Comparison of ENCODE assay signal across 3 cellular contexts in the genomic region with DNA sequence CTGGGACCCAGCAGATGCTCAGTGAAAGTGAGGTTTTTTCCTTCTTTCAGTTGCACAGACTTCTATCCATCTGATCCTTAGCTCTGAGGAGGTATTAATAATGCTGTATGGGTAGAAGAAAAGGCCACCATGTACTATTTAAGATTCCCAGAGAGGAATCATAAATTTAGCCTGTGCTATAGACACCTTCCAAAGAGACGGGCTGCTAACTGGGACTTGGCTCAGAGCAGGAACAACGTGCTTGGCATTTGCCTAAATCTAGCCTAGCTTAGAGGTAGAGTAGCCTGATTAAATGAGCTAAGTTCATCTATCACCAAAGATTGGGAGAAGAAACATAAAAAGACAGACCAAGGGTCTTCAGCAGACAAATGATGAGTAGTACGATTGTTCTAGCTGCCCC.
"Had no signal": no experiment of that assay in that cellular context is flagged by ENCODE, and none has a peak within 500 bp of the region (broad histone marks: within the 10 kb centered on the region; RNA-seq: fewer than 3 reads in every experiment).

No MANE protein-coding gene starts in this region.

- H3K4me1 Mint-ChIP-seq: IgD-negative memory B cell had no signal

- DNase-seq: IMR-90 had no signal

- H3K27ac Mint-ChIP-seq: IgD-negative memory B cell had no signal

- H3K36me3 Mint-ChIP-seq: IgD-negative memory B cell had no signal

- H3K27me3 Mint-ChIP-seq: IgD-negative memory B cell had no signal

- H3K4me3 Mint-ChIP-seq: IgD-negative memory B cell had no signal

- H3K9me3 Mint-ChIP-seq: IgD-negative memory B cell had no signal

- H3K27ac ChIP-seq: HL-60 had no signal
